ENCODE assay signal across 8 cellular contexts in genomic region chr15:85583404-85584390, GRCh38.
DNase-seq lines count a peak whose midpoint lies in the region; ATAC-seq and TF ChIP-seq lines count a peak whose summit lies in the region.

No MANE protein-coding gene starts in this region.

- peaks cover 38 to 83% of the 10 kb centered on the region in 2 experiments for H3K79me1 ChIP-seq in IMR-90 (ENCODE audit: low read depth in 1 of 2, low read length in 2 of 2)

- H3K14ac ChIP-seq in IMR-90 (replicated peaks; ENCODE audit: low read depth, low read length): no peak overlapping the region

- TF ChIP-seq RAD21 in IMR-90 (IDR thresholded peaks at IDR 0.05; ENCODE audit: low read length): no peak

- H3K9me1 ChIP-seq in IMR-90 (ENCODE audit: insufficient read depth, low read length): peaks cover 12% of the 10 kb centered on the region

- dilution Hi-C loops in IMR-90 (cut with HindIII; ENCODE audit: low sequenced_read_pairs, unreplicated experiment): no loop called here

- H3K9me3 ChIP-seq in IMR-90 (ENCODE audit: control insufficient read depth, insufficient read depth, low read length): no peaks in the 10 kb centered on the region

- H2BK120ac ChIP-seq in IMR-90 (ENCODE audit: low read depth, low read length): no peak overlapping the region

- H3K23ac ChIP-seq in IMR-90 (ENCODE audit: low read depth, low read length): no peak overlapping the region

- peak overlapping the region; percentile 78; the same call in 1 of the 2 replicates for H2AK5ac ChIP-seq in IMR-90 (ENCODE audit: low read depth, low read length)

- ATAC-seq in GM21381 (IDR thresholded peaks at IDR 0.05; ENCODE audit: unreplicated experiment) (peak; percentile 42), IMR-90 (ENCODE audit: low read depth) (no peak; the same call in 1 of the 2 replicates)

- peaks cover 4% of the 10 kb centered on the region; the same call in 1 of the 2 replicates for H4K20me1 ChIP-seq in IMR-90 (ENCODE audit: insufficient read depth, low read length)

- H2BK15ac ChIP-seq in IMR-90 (ENCODE audit: low read depth, low read length): no peak overlapping the region

- H3K36me3 Mint-ChIP-seq in activated T-helper 2 cell treated with anti-CD3 and anti-CD28 coated beads, Interferon-gamma antibody, Interleukin-2, Interleukin-4, amounts not matched to agents 10 μg/mL and 5 μg/mL and 100 μg/mL, durations not matched to agents 14 hours and 24 hours and 36 hours (ENCODE audit: low read depth): peaks cover 70% of the 10 kb centered on the region
- H3K36me3 Mint-ChIP-seq in stimulated activated naive CD8-positive, alpha-beta T cell treated with anti-CD3 and anti-CD28 coated beads, Interleukin-15, Interleukin-2, amounts not matched to agents 100 ng/mL and 50 ng/mL, for 24 hours (ENCODE audit: low read depth): peaks cover 86% of the 10 kb centered on the region

- WGBS in IMR-90 (ENCODE audit: extremely low coverage in 2 of 2, insufficient read length in 1 of 2), 2 experiments: 100% methylated on average over 1 of the region's 8 CpGs; no CpG with 5 or more reads in 1 of the 2 experiments

- TF ChIP-seq POLR2A in IMR-90 (IDR thresholded peaks at IDR 0.05; ENCODE audit: low read depth, low read length): no peak

- TF ChIP-seq CTCF in GM06990 (IDR thresholded peaks at IDR 0.05; ENCODE audit: insufficient read depth, low read length, poor library complexity, severe bottlenecking) (no peak), IMR-90 (conservative IDR thresholded peaks at IDR 0.05; ENCODE audit: low read depth, low read length) (no peak)

- no peak overlapping the region for H3K27ac ChIP-seq in IMR-90 (ENCODE audit: insufficient read depth, low read length)

- no peak overlapping the region for H2BK5ac ChIP-seq in IMR-90 (ENCODE audit: low read depth, low read length, poor library complexity, severe bottlenecking)

- H3K9ac ChIP-seq in IMR-90 (ENCODE audit: low read depth, low read length): no peak overlapping the region

- H3K27me3 ChIP-seq in GM06990 (replicated peaks; ENCODE audit: control insufficient read depth, insufficient read depth, low read length) (no peaks in the 10 kb centered on the region), IMR-90 (ENCODE audit: control insufficient read depth, insufficient read depth, low read length) (no peaks in the 10 kb centered on the region)

- H3K4me3 ChIP-seq in GM06990 (replicated peaks; ENCODE audit: low read depth, low read length) (peak overlapping the region; percentile 55), IMR-90 (ENCODE audit: insufficient read depth, low read depth, low read length) (no peak overlapping the region)

- peak; percentile 73 for DNase-seq in GM06990 (ENCODE audit: extremely low read depth, insufficient read length)
- peak; percentile 68 for DNase-seq in IMR-90
- DNase-seq in activated T-helper 2 cell treated with anti-CD3 and anti-CD28 coated beads, Interferon-gamma antibody, Interleukin-2, Interleukin-4, amounts not matched to agents 10 μg/mL and 5 μg/mL and 100 μg/mL, durations not matched to agents 14 hours and 24 hours and 36 hours (ENCODE audit: low spot score): no peak
- peak; percentile 78 for DNase-seq in kidney tubule cell (ENCODE audit: low spot score)
- DNase-seq in GM03348 (ENCODE audit: low spot score): no peak
- no peak for DNase-seq in cortex of kidney (lab: John Stamatoyannopoulos, UW)

- H2BK20ac ChIP-seq in IMR-90 (ENCODE audit: low read depth, low read length): no peak overlapping the region

- no peak overlapping the region for H3K56ac ChIP-seq in IMR-90 (ENCODE audit: extremely low read depth, insufficient read depth, low read length)

- H3K4ac ChIP-seq in IMR-90 (ENCODE audit: low read depth, low read length): no peak overlapping the region

- no peak overlapping the region for H2AFZ ChIP-seq in IMR-90 (replicated peaks; ENCODE audit: low read length, poor library complexity)

- no peak overlapping the region for H4K8ac ChIP-seq in IMR-90 (ENCODE audit: low read depth in 2 of 2, low read length in 2 of 2)

- no peaks in the 10 kb centered on the region for H3K9me3 Mint-ChIP-seq in activated T-helper 2 cell treated with anti-CD3 and anti-CD28 coated beads, Interferon-gamma antibody, Interleukin-2, Interleukin-4, amounts not matched to agents 10 μg/mL and 5 μg/mL and 100 μg/mL, durations not matched to agents 14 hours and 24 hours and 36 hours
- no peaks in the 10 kb centered on the region for H3K9me3 Mint-ChIP-seq in stimulated activated naive CD8-positive, alpha-beta T cell treated with anti-CD3 and anti-CD28 coated beads, Interleukin-15, Interleukin-2, amounts not matched to agents 100 ng/mL and 50 ng/mL, for 24 hours

- in situ Hi-C loops in IMR-90 (cut with MboI; ENCODE audit: low sequenced_read_pairs): no loop called here

- H3K4me3 Mint-ChIP-seq in activated T-helper 2 cell treated with anti-CD3 and anti-CD28 coated beads, Interferon-gamma antibody, Interleukin-2, Interleukin-4, amounts not matched to agents 10 μg/mL and 5 μg/mL and 100 μg/mL, durations not matched to agents 14 hours and 24 hours and 36 hours (ENCODE audit: low read depth): peak overlapping the region; percentile 83
- H3K4me3 Mint-ChIP-seq in stimulated activated naive CD8-positive, alpha-beta T cell treated with anti-CD3 and anti-CD28 coated beads, Interleukin-15, Interleukin-2, amounts not matched to agents 100 ng/mL and 50 ng/mL, for 24 hours: peak overlapping the region; percentile 86

- CTCF ChIA-PET in IMR-90 (lab: Yijun Ruan, JAX): no interaction called here

- no peak overlapping the region for H2AK9ac ChIP-seq in IMR-90 (replicated peaks; ENCODE audit: low read depth, low read length, poor library complexity)

- intact Hi-C loops in IMR-90 (cut with micrococcal nuclease): no loop called here
- intact Hi-C loops in activated T-helper 2 cell treated with anti-CD3 and anti-CD28 coated beads, Interferon-gamma antibody, Interleukin-2, Interleukin-4, amounts not matched to agents 10 μg/mL and 5 μg/mL and 100 μg/mL, durations not matched to agents 14 hours and 24 hours and 36 hours (cut with micrococcal nuclease): loop anchor here (1.0 to 5.0 kb wide), 10 partner anchors 13 to 265 kb away; no protein-coding TSS in a partner anchor

- peaks cover 9% of the 10 kb centered on the region for H3K4me1 ChIP-seq in IMR-90 (ENCODE audit: control insufficient read depth, insufficient read depth, low read length)

- H4K91ac ChIP-seq in IMR-90 (ENCODE audit: insufficient read depth, low read depth, low read length): no peak overlapping the region

- no peak overlapping the region for H4K5ac ChIP-seq in IMR-90 (ENCODE audit: low read depth, low read length)

- H3K4me2 ChIP-seq in IMR-90 (ENCODE audit: low read depth, low read length): no peak overlapping the region

- H3K18ac ChIP-seq in IMR-90 (ENCODE audit: low read depth, low read length): no peak overlapping the region

- H3K27ac Mint-ChIP-seq in activated T-helper 2 cell treated with anti-CD3 and anti-CD28 coated beads, Interferon-gamma antibody, Interleukin-2, Interleukin-4, amounts not matched to agents 10 μg/mL and 5 μg/mL and 100 μg/mL, durations not matched to agents 14 hours and 24 hours and 36 hours: peak overlapping the region; percentile 98
- peak overlapping the region; percentile 93 for H3K27ac Mint-ChIP-seq in stimulated activated naive CD8-positive, alpha-beta T cell treated with anti-CD3 and anti-CD28 coated beads, Interleukin-15, Interleukin-2, amounts not matched to agents 100 ng/mL and 50 ng/mL, for 24 hours

- H3K27me3 Mint-ChIP-seq in activated T-helper 2 cell treated with anti-CD3 and anti-CD28 coated beads, Interferon-gamma antibody, Interleukin-2, Interleukin-4, amounts not matched to agents 10 μg/mL and 5 μg/mL and 100 μg/mL, durations not matched to agents 14 hours and 24 hours and 36 hours (ENCODE audit: low read depth): no peaks in the 10 kb centered on the region
- H3K27me3 Mint-ChIP-seq in stimulated activated naive CD8-positive, alpha-beta T cell treated with anti-CD3 and anti-CD28 coated beads, Interleukin-15, Interleukin-2, amounts not matched to agents 100 ng/mL and 50 ng/mL, for 24 hours: no peaks in the 10 kb centered on the region

- POLR2A ChIA-PET in IMR-90 (lab: Charles Lee; ENCODE audit: unreplicated experiment): no interaction called here

- peaks cover 16% of the 10 kb centered on the region for H3K36me3 ChIP-seq in GM06990 (ENCODE audit: control insufficient read depth, insufficient read depth, low read length)
- H3K36me3 ChIP-seq in IMR-90 (ENCODE audit: control insufficient read depth, insufficient read depth, low read length): peaks cover 27% of the 10 kb centered on the region

- BruUV-seq in IMR-90 (replicated peaks; lab: Mats Ljungman, UMichigan): no TSS peak

- peaks cover 80% of the 10 kb centered on the region for H3K4me1 Mint-ChIP-seq in activated T-helper 2 cell treated with anti-CD3 and anti-CD28 coated beads, Interferon-gamma antibody, Interleukin-2, Interleukin-4, amounts not matched to agents 10 μg/mL and 5 μg/mL and 100 μg/mL, durations not matched to agents 14 hours and 24 hours and 36 hours (ENCODE audit: low read depth)
- H3K4me1 Mint-ChIP-seq in stimulated activated naive CD8-positive, alpha-beta T cell treated with anti-CD3 and anti-CD28 coated beads, Interleukin-15, Interleukin-2, amounts not matched to agents 100 ng/mL and 50 ng/mL, for 24 hours (ENCODE audit: low read depth): peaks cover 93% of the 10 kb centered on the region

TF ChIP-seq in IMR-90, 13 proteins besides CTCF, POLR2A, EP300 and RAD21:
- no peak for TF ChIP-seq SMC3 (IDR thresholded peaks at IDR 0.05; ENCODE audit: low read depth, low read length)
- TF ChIP-seq CEBPB (IDR thresholded peaks at IDR 0.05; ENCODE audit: low read depth, low read length): peak; percentile 62; the same call in 1 of the 2 replicates

Comparison
In these comparisons a context has a peak if more than half of its experiments do, and no peak if none do; other contexts are left out.
1. DNase-seq: peak in GM06990 (single experiment), IMR-90 (single experiment) and kidney tubule cell (single experiment); none in activated T-helper 2 cell treated with anti-CD3 and anti-CD28 coated beads, Interferon-gamma antibody, Interleukin-2, Interleukin-4, amounts not matched to agents 10 μg/mL and 5 μg/mL and 100 μg/mL, durations not matched to agents 14 hours and 24 hours and 36 hours (single experiment), GM03348 (single experiment) and cortex of kidney (single experiment).